Comparison of ENCODE assay signal across 21 cellular contexts in genomic region chr11:2180775-2181370, GRCh38. TPM values are rescaled to one million over a fixed set of nuclear protein-coding genes. Genes with fewer than 3 reads are reported as not detected.
"Had no signal": no experiment of that assay in that cellular context is flagged by ENCODE, and none has a peak within 500 bp of the region (broad histone marks: within the 10 kb centered on the region; RNA-seq: fewer than 3 reads in every experiment).

No MANE protein-coding gene starts in this region.

- ATAC-seq: body of pancreas, psoas muscle, T-helper 17 cell, upper lobe of right lung had no signal

- H3K4me1 ChIP-seq: left ventricle myocardium inferior, psoas muscle, upper lobe of right lung had no signal

- DNase-seq: activated CD4-positive, alpha-beta T cell treated with anti-CD3 and anti-CD28 coated beads, Interleukin-2, amount 50 U/mL, for 1 hour; activated CD4-positive, CD25-positive, alpha-beta regulatory T cell; body of pancreas; cerebellar nuclear complex; esophagus squamous epithelium; foreskin fibroblast; head of caudate nucleus; islet precursor cell; left ventricle myocardium inferior; mesenchymal stem cell; nephron progenitor cell; psoas muscle; stimulated activated CD4-positive, alpha-beta T cell treated with anti-CD3 and anti-CD28 coated beads, Interleukin-2, amount 100 ng/mL, for 48 hours; stimulated activated naive CD4-positive, alpha-beta T cell treated with Interleukin-2 at 50 U/mL for 16 hours; T-helper 17 cell; upper lobe of right lung had no signal

- H3K9me3 ChIP-seq: body of pancreas, esophagus squamous epithelium, left ventricle myocardium inferior, psoas muscle, upper lobe of right lung had no signal

- H3K27ac Mint-ChIP-seq: activated naive CD4-positive, alpha-beta T cell treated with anti-CD3 and anti-CD28 coated beads, Interleukin-2, amount 50 U/mL, for 24 hours; dendritic cell treated with granulocyte-macrophage colony-stimulating factor and Interleukin-4, amounts not matched to agents 40 ng/mL and 50 ng/mL, for 4 days; nephron progenitor cell; T-helper 17 cell had no signal

- H3K27ac ChIP-seq: body of pancreas, esophagus squamous epithelium, left ventricle myocardium inferior, psoas muscle, upper lobe of right lung had no signal

- H3K27me3 ChIP-seq: body of pancreas had no signal

- H3K4me3 Mint-ChIP-seq: activated naive CD4-positive, alpha-beta T cell treated with anti-CD3 and anti-CD28 coated beads, Interleukin-2, amount 50 U/mL, for 24 hours; dendritic cell treated with granulocyte-macrophage colony-stimulating factor and Interleukin-4, amounts not matched to agents 40 ng/mL and 50 ng/mL, for 4 days; nephron progenitor cell; T-helper 17 cell had no signal

- H3K36me3 ChIP-seq: esophagus squamous epithelium, left ventricle myocardium inferior, upper lobe of right lung had no signal

- H3K4me1 Mint-ChIP-seq: activated naive CD4-positive, alpha-beta T cell treated with anti-CD3 and anti-CD28 coated beads, Interleukin-2, amount 50 U/mL, for 24 hours; T-helper 17 cell had no signal

- FAIRE-seq: TTC549 had no signal

- H3K4me3 ChIP-seq: body of pancreas, esophagus squamous epithelium, left ventricle myocardium inferior, psoas muscle, upper lobe of right lung had no signal

- H3K36me3 Mint-ChIP-seq: activated naive CD4-positive, alpha-beta T cell treated with anti-CD3 and anti-CD28 coated beads, Interleukin-2, amount 50 U/mL, for 24 hours had no signal

- H3K9me3 Mint-ChIP-seq: activated naive CD4-positive, alpha-beta T cell treated with anti-CD3 and anti-CD28 coated beads, Interleukin-2, amount 50 U/mL, for 24 hours; dendritic cell treated with granulocyte-macrophage colony-stimulating factor and Interleukin-4, amounts not matched to agents 40 ng/mL and 50 ng/mL, for 4 days; nephron progenitor cell had no signal

RNA-seq across cellular contexts. Expression of gene TH, which starts 9.3 kb away (rescaled TPM):
- total RNA-seq: left ventricle myocardium inferior, osteoblast, T-helper 17 cell, upper lobe of right lung had no signal

RNA-seq across cellular contexts. Expression of gene INS, which starts 19.9 kb away (rescaled TPM):
- total RNA-seq: esophagus squamous epithelium, left ventricle myocardium inferior, osteoblast, psoas muscle, T-helper 17 cell, temporal lobe, upper lobe of right lung had no signal
